Comparison of ENCODE assay signal across 9 cellular contexts in genomic region chr5:36301858-36302603, GRCh38. TPM values are rescaled to one million over a fixed set of nuclear protein-coding genes. Genes with fewer than 3 reads are reported as not detected.
DNase-seq lines count a peak whose midpoint lies in the region; ATAC-seq lines count a peak whose summit lies in the region.
"Had no signal": no experiment of that assay in that cellular context is flagged by ENCODE, and none has a peak within 500 bp of the region (broad histone marks: within the 10 kb centered on the region; RNA-seq: fewer than 3 reads in every experiment).

Gene RANBP3L, minus strand, starts transcription at chr5:36301902. Its CDS starts 486 bp downstream, at chr5:36301416.

- H3K4me3 Mint-ChIP-seq in activated T-cell treated with anti-CD3 and anti-CD28 coated beads, Interleukin-2, amount 50 U/mL, for 24 hours: no peak within 1 kb of the TSS

- H3K9me3 Mint-ChIP-seq in activated T-cell treated with anti-CD3 and anti-CD28 coated beads, Interleukin-2, amount 50 U/mL, for 24 hours: no peaks in the 10 kb centered on the region

- peaks cover 22% of the 10 kb centered on the region for H3K27me3 Mint-ChIP-seq in activated T-cell treated with anti-CD3 and anti-CD28 coated beads, Interleukin-2, amount 50 U/mL, for 24 hours

- in situ Hi-C loops in SK-MEL-5 (cut with HindIII; ENCODE audit: low pct_unique_long_range_greater_than_20kb, low sequenced_read_pairs): no loop called here

- DNase-seq in NCI-H524 (lab: John Stamatoyannopoulos, UW) (peak; percentile 26 to 56), NCI-H524 treated with DMSO at 0.1 percent for 48 hours (lab: John Stamatoyannopoulos, UW) (no peak), SK-MEL-5 (ENCODE audit: low read depth, low spot score) (peak; percentile 61), Right ventricle myocardium superior (no peak), sciatic nerve (ENCODE audit: low spot score) (no peak)
- DNase-seq in activated T-cell treated with anti-CD3 and anti-CD28 coated beads, Interleukin-2, amount 50 U/mL, for 24 hours: no peak

- H3K4me1 Mint-ChIP-seq in activated T-cell treated with anti-CD3 and anti-CD28 coated beads, Interleukin-2, amount 50 U/mL, for 24 hours (ENCODE audit: low read depth): peaks cover 17% of the 10 kb centered on the region

- no peak within 1 kb of the TSS for H3K27ac Mint-ChIP-seq in activated T-cell treated with anti-CD3 and anti-CD28 coated beads, Interleukin-2, amount 50 U/mL, for 24 hours

- no peaks in the 10 kb centered on the region for H3K36me3 Mint-ChIP-seq in activated T-cell treated with anti-CD3 and anti-CD28 coated beads, Interleukin-2, amount 50 U/mL, for 24 hours (ENCODE audit: low read depth)

- ATAC-seq in Right ventricle myocardium superior (ENCODE audit: poor library complexity): peak; percentile 89
- ATAC-seq in sciatic nerve: peak; percentile 80
- ATAC-seq in GM21390 (IDR thresholded peaks at IDR 0.05; ENCODE audit: unreplicated experiment): no peak
- ATAC-seq in GM21423 (IDR thresholded peaks at IDR 0.05; ENCODE audit: unreplicated experiment): no peak

- intact Hi-C loops in Right ventricle myocardium superior (cut with DNase I): no loop called here
- intact Hi-C loops in sciatic nerve (cut with DNase I): loop anchor here (5.0 kb wide), 1 partner anchor 1150 kb away; no protein-coding TSS in a partner anchor

RNA-seq across cellular contexts. Expression of gene RANBP3L, which starts in this region (rescaled TPM):
- total RNA-seq in SK-MEL-5 (2014; rRNA removed; shearing (Covaris generic)): 0.05 TPM in 1 of 2 replicates, not detected in the other
- not detected in 2 replicates for polyA plus RNA-seq in SK-MEL-5 (2015; cell fraction: cytosol; rRNA removed)
- polyA plus RNA-seq in SK-MEL-5 (2015; cell fraction: nucleus; rRNA removed): not detected in 2 replicates
- total RNA-seq in Right ventricle myocardium superior: 0.38 TPM
- total RNA-seq in sciatic nerve: 0.40 TPM
- polyA plus RNA-seq: AG04450 had no signal

Comparison
In these comparisons a context has a peak if more than half of its experiments do, and no peak if none do; other contexts are left out.
1. DNase-seq: peak in NCI-H524 (2 of 2); none in NCI-H524 treated with DMSO at 0.1 percent for 48 hours (single experiment), Right ventricle myocardium superior (single experiment), sciatic nerve (single experiment) and activated T-cell treated with anti-CD3 and anti-CD28 coated beads, Interleukin-2, amount 50 U/mL, for 24 hours (single experiment).
2. Peak in DNase-seq in SK-MEL-5; RNA of the gene not detected or under 1 TPM.
3. Peak in ATAC-seq in Right ventricle myocardium superior; RNA of the gene not detected or under 1 TPM.
4. Peak in ATAC-seq in sciatic nerve; RNA of the gene not detected or under 1 TPM.